In the genomic region with DNA sequence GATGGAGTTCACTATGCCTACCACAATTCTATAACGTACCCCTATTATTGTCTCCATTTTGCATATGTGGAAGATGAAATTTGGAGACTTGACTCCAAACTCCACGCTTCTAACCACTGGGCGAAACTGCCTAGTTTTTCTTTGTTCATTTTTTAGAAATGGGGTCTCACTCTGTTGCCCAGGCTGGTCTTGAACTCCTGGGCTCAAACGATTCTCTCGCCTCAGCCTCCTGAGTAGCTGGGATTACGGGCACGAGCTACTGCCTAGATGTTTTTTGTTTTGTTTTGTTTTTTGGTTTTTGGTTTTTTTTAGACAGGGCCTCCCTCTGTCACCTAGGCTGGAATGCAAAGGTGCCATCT, we compare ENCODE assay signal across 1 cellular context.
TF ChIP-seq lines count a peak whose summit lies in the region.

No MANE protein-coding gene starts in this region.

TF ChIP-seq in HepG2, 621 proteins besides CTCF, POLR2A, EP300 and RAD21:
- no peak for TF ChIP-seq IRF2 (CRISPR knock-in tag; IDR thresholded peaks at IDR 0.05)
- no peak for TF ChIP-seq SMAD3 (CRISPR knock-in tag; IDR thresholded peaks at IDR 0.05)
- 0 out of 2 replicates have a peak, but pooled peaks have one; percentile 61 for TF ChIP-seq ZNF510 (CRISPR knock-in tag; IDR thresholded peaks at IDR 0.05; ENCODE audit: low read depth)
- TF ChIP-seq CHCHD3 (CRISPR knock-in tag; IDR thresholded peaks at IDR 0.05): no peak
- no peak for TF ChIP-seq ZNF512 (CRISPR knock-in tag; IDR thresholded peaks at IDR 0.05)
- TF ChIP-seq ADNP (CRISPR knock-in tag; IDR thresholded peaks at IDR 0.05): no peak
- no peak for TF ChIP-seq ZSCAN31 (CRISPR knock-in tag; IDR thresholded peaks at IDR 0.05; ENCODE audit: low read depth)
- peak; percentile 94 for TF ChIP-seq ZNF121 (CRISPR knock-in tag; IDR thresholded peaks at IDR 0.05)
- TF ChIP-seq HOXA9 (CRISPR knock-in tag; IDR thresholded peaks at IDR 0.05; ENCODE audit: borderline replicate concordance): no peak
- 0 out of 2 replicates have a peak, but pooled peaks have one; percentile 10 for TF ChIP-seq ZNF543 (CRISPR knock-in tag; IDR thresholded peaks at IDR 0.05)
- TF ChIP-seq ZNF782 (CRISPR knock-in tag; IDR thresholded peaks at IDR 0.05; ENCODE audit: borderline replicate concordance): 0 out of 2 replicates have a peak, but pooled peaks have one; percentile 35
- 0 out of 2 replicates have a peak, but pooled peaks have one; percentile 32 for TF ChIP-seq ZNF343 (CRISPR knock-in tag; IDR thresholded peaks at IDR 0.05)
- 0 out of 2 replicates have a peak, but pooled peaks have one; percentile 9 for TF ChIP-seq IKZF5 (CRISPR knock-in tag; IDR thresholded peaks at IDR 0.05)
- TF ChIP-seq ZNF224 (CRISPR knock-in tag; IDR thresholded peaks at IDR 0.05): no peak
- 0 out of 2 replicates have a peak, but pooled peaks have one; percentile 16 for TF ChIP-seq RCOR2 (CRISPR knock-in tag; IDR thresholded peaks at IDR 0.05)
- TF ChIP-seq ZMYM3 (CRISPR knock-in tag; IDR thresholded peaks at IDR 0.05): peak; percentile 70; the same call in 1 of the 2 replicates
- TF ChIP-seq ZSCAN29 (CRISPR knock-in tag; conservative IDR thresholded peaks at IDR 0.05): 0 out of 2 replicates have a peak, but pooled peaks have one; percentile 21
- TF ChIP-seq JUN (CRISPR knock-in tag; IDR thresholded peaks at IDR 0.05): 0 out of 2 replicates have a peak, but pooled peaks have one; percentile 21
- no peak for TF ChIP-seq PCBP1 (IDR thresholded peaks at IDR 0.05; ENCODE audit: borderline replicate concordance, low read depth, low read length)
- TF ChIP-seq ZNF205 (CRISPR knock-in tag; IDR thresholded peaks at IDR 0.05): no peak
- no peak for TF ChIP-seq CCDC6 (CRISPR knock-in tag; IDR thresholded peaks at IDR 0.05)
- no peak for TF ChIP-seq ZNF292 (CRISPR knock-in tag; IDR thresholded peaks at IDR 0.05; ENCODE audit: borderline replicate concordance, low read depth)
- 0 out of 2 replicates have a peak, but pooled peaks have one; percentile 5 for TF ChIP-seq REPIN1 (CRISPR knock-in tag; IDR thresholded peaks at IDR 0.05; ENCODE audit: borderline replicate concordance, low read depth)
- no peak for TF ChIP-seq ZNF792 (CRISPR knock-in tag; IDR thresholded peaks at IDR 0.05)
